In the genomic region with DNA sequence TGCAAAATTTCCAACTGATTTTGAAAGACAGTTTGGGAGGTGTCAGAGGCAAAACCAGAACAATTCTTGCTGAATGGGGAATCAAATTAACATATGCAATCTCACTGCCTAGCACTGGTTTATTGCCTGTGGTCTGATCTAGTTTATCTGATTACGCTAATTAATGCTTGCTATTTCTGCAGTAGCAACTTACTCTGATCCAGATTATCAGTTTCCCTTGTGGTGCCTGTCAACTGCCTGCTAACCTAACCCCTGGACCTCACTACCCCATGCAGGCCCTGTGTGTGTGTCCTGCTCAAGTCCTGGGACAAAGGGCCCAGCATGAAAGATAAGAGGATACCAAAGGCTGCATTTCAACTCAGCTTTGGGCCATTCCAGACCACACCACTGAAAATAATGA, we compare ENCODE assay signal across 21 cellular contexts.
"Had no signal": no experiment of that assay in that cellular context is flagged by ENCODE, and none has a peak within 500 bp of the region (broad histone marks: within the 10 kb centered on the region; RNA-seq: fewer than 3 reads in every experiment).

No MANE protein-coding gene starts in this region.

- H3K9me3 Mint-ChIP-seq: dendritic cell treated with granulocyte-macrophage colony-stimulating factor and Interleukin-4, amounts not matched to agents 40 ng/mL and 50 ng/mL, for 4 days; naive thymus-derived CD4-positive, alpha-beta T cell; nephron progenitor cell; stimulated activated effector memory CD8-positive, alpha-beta T cell treated with anti-CD3 and anti-CD28 coated beads, Interleukin-12 subunit alpha, Interleukin-12 subunit beta, amount 100 ng/mL, for 72 hours had no signal

- H3K4me3 Mint-ChIP-seq: dendritic cell treated with granulocyte-macrophage colony-stimulating factor and Interleukin-4, amounts not matched to agents 40 ng/mL and 50 ng/mL, for 4 days; naive thymus-derived CD4-positive, alpha-beta T cell; nephron progenitor cell; stimulated activated effector memory CD8-positive, alpha-beta T cell treated with anti-CD3 and anti-CD28 coated beads, Interleukin-12 subunit alpha, Interleukin-12 subunit beta, amount 100 ng/mL, for 72 hours had no signal

- DNase-seq: erythroblast; foreskin keratinocyte; kidney; left cardiac atrium; left ventricle myocardium inferior; mesenchymal stem cell; naive thymus-derived CD4-positive, alpha-beta T cell; nephron progenitor cell; ovary; right cardiac atrium; stimulated activated CD4-positive, alpha-beta T cell treated with anti-CD3 and anti-CD28 coated beads, Interleukin-4, amount 100 ng/mL, for 1 hour; stimulated activated CD8-positive, alpha-beta memory T cell treated with anti-CD3 and anti-CD28 coated beads, Interleukin-4, amount 100 ng/mL, for 48 hours; stimulated activated naive CD8-positive, alpha-beta T cell treated with anti-CD3 and anti-CD28 coated beads, Interleukin-15, Interleukin-2, amounts not matched to agents 100 U/mL and 50 U/mL, for 24 hours; tibial artery; upper lobe of left lung; uterus had no signal

- H3K27me3 Mint-ChIP-seq: dendritic cell treated with granulocyte-macrophage colony-stimulating factor and Interleukin-4, amounts not matched to agents 40 ng/mL and 50 ng/mL, for 4 days; naive thymus-derived CD4-positive, alpha-beta T cell had no signal

- H3K27ac ChIP-seq: foreskin keratinocyte, hepatocyte, left ventricle myocardium inferior, ovary, tibial artery, upper lobe of left lung, uterus had no signal

- H3K4me3 ChIP-seq: hepatocyte, left ventricle myocardium inferior, lung, ovary, smooth muscle cell, tibial artery, upper lobe of left lung, uterus had no signal

- H3K36me3 ChIP-seq: ovary, uterus had no signal

- H3K4me1 ChIP-seq: foreskin keratinocyte, left ventricle myocardium inferior, tibial artery, upper lobe of left lung, uterus had no signal

- H3K4me1 Mint-ChIP-seq: stimulated activated effector memory CD8-positive, alpha-beta T cell treated with anti-CD3 and anti-CD28 coated beads, Interleukin-12 subunit alpha, Interleukin-12 subunit beta, amount 100 ng/mL, for 72 hours had no signal

- H3K27me3 ChIP-seq: foreskin keratinocyte, hepatocyte, ovary, tibial artery, upper lobe of left lung, uterus had no signal

- H3K9me3 ChIP-seq: left ventricle myocardium inferior, ovary, tibial artery, upper lobe of left lung, uterus had no signal

- ATAC-seq: foreskin keratinocyte; left cardiac atrium; naive thymus-derived CD4-positive, alpha-beta T cell; right cardiac atrium; stimulated activated effector memory CD8-positive, alpha-beta T cell treated with anti-CD3 and anti-CD28 coated beads, Interleukin-12 subunit alpha, Interleukin-12 subunit beta, amount 100 ng/mL, for 72 hours; stimulated activated naive CD8-positive, alpha-beta T cell treated with anti-CD3 and anti-CD28 coated beads, Interleukin-15, Interleukin-2, amounts not matched to agents 100 U/mL and 50 U/mL, for 24 hours had no signal

- H3K27ac Mint-ChIP-seq: dendritic cell treated with granulocyte-macrophage colony-stimulating factor and Interleukin-4, amounts not matched to agents 40 ng/mL and 50 ng/mL, for 4 days; nephron progenitor cell; stimulated activated effector memory CD8-positive, alpha-beta T cell treated with anti-CD3 and anti-CD28 coated beads, Interleukin-12 subunit alpha, Interleukin-12 subunit beta, amount 100 ng/mL, for 72 hours had no signal
